ENCODE assay signal across 1 cellular context in genomic region chr18:31064130-31064529, GRCh38.
TF ChIP-seq lines count a peak whose summit lies in the region.

No MANE protein-coding gene starts in this region.

TF ChIP-seq in H1, 55 proteins besides CTCF, POLR2A, EP300 and RAD21:
- TF ChIP-seq HDAC6 (IDR thresholded peaks at IDR 0.05; ENCODE audit: low read depth, low read length) (no peak), POLR2AphosphoS5 (IDR thresholded peaks at IDR 0.05; ENCODE audit: low read depth, low read length) (0 out of 2 replicates have a peak, but pooled peaks have one; percentile 35)
TF ChIP-seq in H1: peak in this region for 1.
